ENCODE assay signal across 1 cellular context in genomic region chr1:65323246-65323645, GRCh38.
TF ChIP-seq lines count a peak whose summit lies in the region.

No MANE protein-coding gene starts in this region.

TF ChIP-seq in K562, 482 proteins besides CTCF, POLR2A, EP300 and RAD21 (continued from another document):
- TF ChIP-seq ZNF592 (IDR thresholded peaks at IDR 0.05) (peak; percentile 71), HMBOX1 (IDR thresholded peaks at IDR 0.05) (no peak), ELK1 (CRISPR knock-in tag; IDR thresholded peaks at IDR 0.05) (no peak), ZEB2 (IDR thresholded peaks at IDR 0.05) (0 out of 2 replicates have a peak, but pooled peaks have one; percentile 42), GABPA (tag; conservative IDR thresholded peaks at IDR 0.05; ENCODE audit: low read depth) (no peak), ZFX (CRISPR knock-in tag; IDR thresholded peaks at IDR 0.05) (peak; percentile 29), ZNF740 (CRISPR knock-in tag; IDR thresholded peaks at IDR 0.05) (no peak), ZNF740 (tag; IDR thresholded peaks at IDR 0.05) (no peak), SIX5 (IDR thresholded peaks at IDR 0.05; ENCODE audit: borderline replicate concordance in 1 of 2, insufficient read depth in 1 of 2, low read depth in 1 of 2, low read length in 2 of 2) (no peak), ZNF12 (CRISPR knock-in tag; IDR thresholded peaks at IDR 0.05) (no peak), GTF3C2 (IDR thresholded peaks at IDR 0.05; ENCODE audit: borderline replicate concordance, extremely low read depth, insufficient read length) (no peak), CBFB (CRISPR knock-in tag; IDR thresholded peaks at IDR 0.05) (no peak), SLC30A9 (CRISPR knock-in tag; IDR thresholded peaks at IDR 0.05) (no peak), RNF219 (CRISPR knock-in tag; IDR thresholded peaks at IDR 0.05) (no peak), ZNF778 (CRISPR knock-in tag; IDR thresholded peaks at IDR 0.05) (no peak), HIVEP1 (CRISPR knock-in tag; IDR thresholded peaks at IDR 0.05) (no peak), ZNF408 (CRISPR knock-in tag; IDR thresholded peaks at IDR 0.05; ENCODE audit: low read depth) (no peak), ZNF174 (CRISPR knock-in tag; IDR thresholded peaks at IDR 0.05) (no peak), ZNF282 (CRISPR knock-in tag; IDR thresholded peaks at IDR 0.05) (no peak), SMARCE1 (IDR thresholded peaks at IDR 0.05) (no peak), TAF7 (tag; IDR thresholded peaks at IDR 0.05) (no peak)
